18 cellular contexts compared by ENCODE assay signal in the genomic region with DNA sequence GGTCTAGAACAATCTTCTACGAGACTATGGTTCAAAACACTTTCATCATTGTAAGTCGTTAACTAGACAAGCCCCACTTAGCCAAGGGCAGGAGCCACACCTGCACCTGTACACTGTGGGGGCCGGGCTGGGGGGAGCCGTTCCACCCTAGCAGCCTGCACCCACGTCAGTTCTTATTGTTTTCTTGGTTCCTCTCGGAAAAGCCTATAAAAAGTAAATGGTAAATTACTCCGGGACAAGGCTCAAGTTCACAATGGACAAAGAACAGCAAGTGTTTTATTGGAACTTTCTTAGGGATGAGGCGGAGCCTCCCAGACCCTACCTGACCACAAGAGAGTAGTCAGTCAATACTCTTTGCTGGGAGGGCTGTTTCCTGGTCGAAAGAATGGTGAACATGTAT. TPM values are rescaled to one million over a fixed set of nuclear protein-coding genes. Genes with fewer than 3 reads are reported as not detected.
A peak's percentile ranks its signal among the peaks of the same experiment; 100 is the strongest.
DNase-seq lines count a peak whose midpoint lies in the region; ATAC-seq and TF ChIP-seq lines count a peak whose summit lies in the region.
"Had no signal": no experiment of that assay in that cellular context is flagged by ENCODE, and none has a peak within 500 bp of the region (broad histone marks: within the 10 kb centered on the region; RNA-seq: fewer than 3 reads in every experiment).

No MANE protein-coding gene starts in this region.

- no peak for TF ChIP-seq CTCF in heart left ventricle (IDR thresholded peaks at IDR 0.05)
- no peak for TF ChIP-seq CTCF in Peyer's patch (IDR thresholded peaks at IDR 0.05)
- no peak for TF ChIP-seq CTCF in type B pancreatic cell (conservative IDR thresholded peaks at IDR 0.05)

- no peaks in the 10 kb centered on the region for H3K36me3 ChIP-seq in heart left ventricle
- no peaks in the 10 kb centered on the region for H3K36me3 ChIP-seq in Peyer's patch
- H3K36me3 ChIP-seq in mucosa of rectum (ENCODE audit: control insufficient read depth in 2 of 2, insufficient read depth in 2 of 2, low read length in 2 of 2): no peaks in the 10 kb centered on the region
- no peaks in the 10 kb centered on the region for H3K36me3 ChIP-seq in aorta (ENCODE audit: control insufficient read depth in 1 of 2, insufficient read depth in 2 of 2, low read length in 1 of 2)

- peak overlapping the region; percentile 63 for H3K9ac ChIP-seq in mucosa of rectum (ENCODE audit: low read depth in 1 of 2, low read length in 2 of 2)
- H3K9ac ChIP-seq: parathyroid adenoma had no signal

- H3K9me3 ChIP-seq in heart left ventricle (no peaks in the 10 kb centered on the region), Peyer's patch (no peaks in the 10 kb centered on the region), mucosa of rectum (ENCODE audit: control insufficient read depth in 2 of 2, low read length in 2 of 2) (no peaks in the 10 kb centered on the region), aorta (ENCODE audit: control insufficient read depth, low read length) (no peaks in the 10 kb centered on the region)

- no peak overlapping the region for H3K4me3 ChIP-seq in heart left ventricle
- H3K4me3 ChIP-seq in Peyer's patch: peak overlapping the region in 1 of 4 donors; percentile 5
- peak overlapping the region; percentile 6 to 50 for H3K4me3 ChIP-seq in mucosa of rectum (ENCODE audit: low read length in 2 of 2)
- no peak overlapping the region for H3K4me3 ChIP-seq in aorta (ENCODE audit: low read length in 2 of 2)
- H3K4me3 ChIP-seq: GM12878, PC-9 had no signal

- WGBS in heart left ventricle, 4 donors: 59 to 75% (median 64%) methylated on average over 9 of the region's 9 CpGs
- 85 to 88% methylated on average over 9 of the region's 9 CpGs for WGBS in aorta, 2 donors

- H3K9me3 Mint-ChIP-seq in type B pancreatic cell: no peaks in the 10 kb centered on the region
- H3K9me3 Mint-ChIP-seq: activated CD8-positive, alpha-beta T cell treated with anti-CD3 and anti-CD28 coated beads for 36 hours had no signal

- ATAC-seq in heart left ventricle (peak in 2 of 4 donors; percentile 32 to 72), left cardiac atrium (no peak), aorta (ENCODE audit: low FRiP score) (no peak)
- ATAC-seq: activated CD8-positive, alpha-beta T cell treated with anti-CD3 and anti-CD28 coated beads for 36 hours; GM12878; stimulated activated naive CD8-positive, alpha-beta T cell treated with anti-CD3 and anti-CD28 coated beads, Interleukin-15, Interleukin-2, amounts not matched to agents 100 U/mL and 50 U/mL, for 24 hours had no signal

- intact Hi-C loops in heart left ventricle (cut with DNase I): loop anchor here in 2 of 10 donors (5.0 to 10.0 kb wide), 2 partner anchors 49 to 174 kb away; no protein-coding TSS in a partner anchor
- intact Hi-C loops in left cardiac atrium (cut with DNase I): no loop called here
- intact Hi-C loops in aorta (cut with DNase I): loop anchor here in 1 of 2 donors (10.0 kb wide), 1 partner anchor 214 kb away; no protein-coding TSS in a partner anchor

- H3K27me3 ChIP-seq in heart left ventricle (no peaks in the 10 kb centered on the region), Peyer's patch (no peaks in the 10 kb centered on the region), mucosa of rectum (ENCODE audit: control insufficient read depth in 2 of 2, insufficient read depth in 2 of 2, low read length in 2 of 2) (no peaks in the 10 kb centered on the region), aorta (ENCODE audit: control insufficient read depth in 1 of 2, insufficient read depth in 2 of 2, low read length in 1 of 2) (no peaks in the 10 kb centered on the region)

- no peak overlapping the region for H3K27ac Mint-ChIP-seq in type B pancreatic cell
- H3K27ac Mint-ChIP-seq: activated CD8-positive, alpha-beta T cell treated with anti-CD3 and anti-CD28 coated beads for 36 hours had no signal

- no peak for DNase-seq in heart left ventricle
- no peak for DNase-seq in left cardiac atrium
- DNase-seq in Peyer's patch: peak in 2 of 3 donors; percentile 49 to 64
- no peak for DNase-seq in type B pancreatic cell (ENCODE audit: extremely low spot score, unreplicated experiment)
- no peak for DNase-seq in activated effector memory CD4-positive, alpha-beta T cell treated with Interleukin-2 at 50 U/mL for 16 hours
- DNase-seq in aorta: no peak
- no peak for DNase-seq in activated gamma-delta T cell (lab: John Stamatoyannopoulos, UW)
- DNase-seq: activated CD8-positive, alpha-beta T cell treated with anti-CD3 and anti-CD28 coated beads for 36 hours; amygdala; COR-L47; NCI-H345; PC-9; stimulated activated CD4-positive, alpha-beta T cell treated with anti-CD3 and anti-CD28 coated beads, Interleukin-12 subunit alpha, Interleukin-12 subunit beta, amount 100 ng/mL, for 4 hours; stimulated activated naive CD8-positive, alpha-beta T cell treated with anti-CD3 and anti-CD28 coated beads, Interleukin-15, Interleukin-2, amounts not matched to agents 100 U/mL and 50 U/mL, for 24 hours; SW 1271 had no signal

- H3K4me1 Mint-ChIP-seq in type B pancreatic cell (ENCODE audit: unreplicated experiment): peaks cover 89% of the 10 kb centered on the region

- peak overlapping the region; percentile 41 for H3K4me3 Mint-ChIP-seq in type B pancreatic cell
- H3K4me3 Mint-ChIP-seq: activated CD8-positive, alpha-beta T cell treated with anti-CD3 and anti-CD28 coated beads for 36 hours had no signal

- H3K4me1 ChIP-seq in heart left ventricle (peaks cover 20 to 92% (median 78%) of the 10 kb centered on the region in 12 donors), Peyer's patch (peaks cover 0 to 78% (median 10%) of the 10 kb centered on the region in 4 donors), mucosa of rectum (ENCODE audit: control insufficient read depth in 2 of 2, insufficient read depth in 2 of 2, low read length in 2 of 2) (peaks cover 40 to 66% of the 10 kb centered on the region in 2 donors), aorta (ENCODE audit: control insufficient read depth in 1 of 2, insufficient read depth in 2 of 2, low read length in 2 of 2) (peaks cover 0 to 2% of the 10 kb centered on the region in 2 donors)
- H3K4me1 ChIP-seq: parathyroid adenoma had no signal

- H3K27me3 Mint-ChIP-seq in type B pancreatic cell: peaks cover 20% of the 10 kb centered on the region
- H3K27me3 Mint-ChIP-seq: activated CD8-positive, alpha-beta T cell treated with anti-CD3 and anti-CD28 coated beads for 36 hours had no signal

- TF ChIP-seq POLR2A in heart left ventricle (IDR thresholded peaks at IDR 0.05): no peak
- TF ChIP-seq POLR2A in Peyer's patch (IDR thresholded peaks at IDR 0.05): no peak

- peaks cover 8% of the 10 kb centered on the region for H3K36me3 Mint-ChIP-seq in type B pancreatic cell

- peak overlapping the region in 10 of 12 donors; percentile 1 to 69 (median 28) for H3K27ac ChIP-seq in heart left ventricle
- peak overlapping the region in 2 of 4 donors; percentile 75 to 83 for H3K27ac ChIP-seq in Peyer's patch
- H3K27ac ChIP-seq in mucosa of rectum (ENCODE audit: low read depth in 2 of 2, low read length in 2 of 2): peak overlapping the region; percentile 81 to 88
- H3K27ac ChIP-seq in aorta (ENCODE audit: low read depth in 1 of 2, low read length in 2 of 2): no peak overlapping the region
- H3K27ac ChIP-seq: parathyroid adenoma, PC-9 had no signal

RNA-seq across cellular contexts. Expression of a gene that starts 7.9 kb away (rescaled TPM):
- total RNA-seq in heart left ventricle (10 to 100 TPM; 14.7 to 27.9 (median 19.5) TPM), left cardiac atrium (10 to 100 TPM; 14.0 to 22.6 TPM), Peyer's patch (10 to 100 TPM; 12.4 to 34.8 (median 28.4) TPM), type B pancreatic cell (ENCODE audit: low replicate concordance) (21.8 and 79.9 TPM in 2 replicates), aorta (10 to 100 TPM; 15.9 to 26.0 TPM)
- polyA plus RNA-seq in heart left ventricle (1 to 10 TPM; 7.5 to 8.8 TPM), aorta (1 to 10 TPM; 3.3 to 7.7 TPM)

RNA-seq across cellular contexts. Expression of a gene that starts 9.6 kb away (rescaled TPM):
- total RNA-seq in heart left ventricle: 10 to 100 TPM; 35.3 to 58.2 (median 49.4) TPM
- 10 to 100 TPM; 13.6 to 33.4 TPM for polyA plus RNA-seq in heart left ventricle
- 10 to 100 TPM; 33.8 to 51.1 TPM for total RNA-seq in left cardiac atrium
- 10 to 100 TPM; 19.6 to 24.1 (median 20.8) TPM for total RNA-seq in Peyer's patch
- total RNA-seq in type B pancreatic cell (ENCODE audit: low replicate concordance): 25.4 and 86.7 TPM in 2 replicates
- total RNA-seq in aorta: 10 to 100 TPM; 16.9 to 28.6 TPM
- polyA plus RNA-seq in aorta: 1 to 10 TPM; 8.8 to 9.4 TPM

Comparison
In these comparisons a context has a peak if more than half of its experiments do, and no peak if none do; other contexts are left out.
1. DNase-seq: peak in Peyer's patch (2 of 3); none in heart left ventricle (0 of 5), left cardiac atrium (single experiment), type B pancreatic cell (single experiment), activated effector memory CD4-positive, alpha-beta T cell treated with Interleukin-2 at 50 U/mL for 16 hours (single experiment), aorta (0 of 2) and activated gamma-delta T cell (single experiment).
2. H3K27ac ChIP-seq: peak in heart left ventricle (10 of 12) and mucosa of rectum (2 of 2); none in aorta (0 of 2).
3. H3K4me3 ChIP-seq: peak in mucosa of rectum (2 of 2); none in heart left ventricle (0 of 12) and aorta (0 of 2).